Comparison of ENCODE assay signal across 13 cellular contexts in genomic region chr1:59285691-59286090, GRCh38. TPM values are rescaled to one million over a fixed set of nuclear protein-coding genes. Genes with fewer than 3 reads are reported as not detected.
DNase-seq lines count a peak whose midpoint lies in the region; ATAC-seq and TF ChIP-seq lines count a peak whose summit lies in the region.
"Had no signal": no experiment of that assay in that cellular context is flagged by ENCODE, and none has a peak within 500 bp of the region (broad histone marks: within the 10 kb centered on the region; RNA-seq: fewer than 3 reads in every experiment).

No MANE protein-coding gene starts in this region.

- H3K27me3 ChIP-seq in GM23248 (replicated peaks; ENCODE audit: insufficient read depth) = no peaks in the 10 kb centered on the region
- no peaks in the 10 kb centered on the region for H3K27me3 ChIP-seq in sigmoid colon
- H3K27me3 ChIP-seq: Peyer's patch had no signal

- intact Hi-C loops in sigmoid colon (cut with DNase I) = no loop called here

- ATAC-seq in HG03159 (IDR thresholded peaks at IDR 0.05; ENCODE audit: unreplicated experiment) (no peak), HG03432 (IDR thresholded peaks at IDR 0.05; ENCODE audit: unreplicated experiment) (no peak)

- H3K4me3 ChIP-seq in GM23248 (no peak overlapping the region), sigmoid colon (no peak overlapping the region)
- H3K4me3 ChIP-seq: Peyer's patch had no signal

- no peaks in the 10 kb centered on the region for H3K4me1 ChIP-seq in GM23248 (ENCODE audit: insufficient read depth)
- no peaks in the 10 kb centered on the region for H3K4me1 ChIP-seq in sigmoid colon
- H3K4me1 ChIP-seq: Peyer's patch had no signal

- H3K4me2 ChIP-seq in GM23248 (ENCODE audit: unreplicated experiment) = no peak overlapping the region

- no peak overlapping the region for H2AFZ ChIP-seq in GM23248

- no peak for TF ChIP-seq POLR2A in sigmoid colon (IDR thresholded peaks at IDR 0.05)

- peak; percentile 5 for DNase-seq in GM23248
- DNase-seq in NCI-H2171 (lab: John Stamatoyannopoulos, UW) = peak; percentile 37
- DNase-seq in kidney tubule cell (ENCODE audit: low spot score) = peak; percentile 28
- DNase-seq in stimulated activated CD4-positive, alpha-beta T cell treated with anti-CD3 and anti-CD28 coated beads, Interleukin-2, amount 100 ng/mL, for 48 hours = no peak
- DNase-seq in sigmoid colon = no peak
- DNase-seq: CD4-positive, alpha-beta T cell; NCI-H1092 treated with DMSO at 0.1 percent for 48 hours; NCI-H1694 treated with DMSO at 0.1 percent for 48 hours; Peyer's patch; SHP77 had no signal

- TF ChIP-seq CTCF in 22Rv1 (IDR thresholded peaks at IDR 0.05) (no peak), sigmoid colon (IDR thresholded peaks at IDR 0.05) (no peak)

- H3K9me2 ChIP-seq in GM23248 (ENCODE audit: insufficient read depth) = no peaks in the 10 kb centered on the region

- H3K36me3 ChIP-seq in GM23248 (ENCODE audit: low read depth) = no peaks in the 10 kb centered on the region
- no peaks in the 10 kb centered on the region for H3K36me3 ChIP-seq in sigmoid colon
- H3K36me3 ChIP-seq: Peyer's patch had no signal

- H3K9ac ChIP-seq in GM23248 = no peak overlapping the region

- H3F3A ChIP-seq in GM23248 (ENCODE audit: insufficient read depth) = no peaks in the 10 kb centered on the region

- H4K20me1 ChIP-seq in GM23248 (ENCODE audit: insufficient read depth) = no peaks in the 10 kb centered on the region

- no peaks in the 10 kb centered on the region for H3K79me2 ChIP-seq in GM23248 (ENCODE audit: insufficient read depth)

- TF ChIP-seq EP300 in sigmoid colon (IDR thresholded peaks at IDR 0.05) = no peak

- no peaks in the 10 kb centered on the region for H3K9me3 ChIP-seq in GM23248 (ENCODE audit: low read depth)
- H3K9me3 ChIP-seq in sigmoid colon = no peaks in the 10 kb centered on the region
- H3K9me3 ChIP-seq: Peyer's patch had no signal

- 85 to 93% methylated on average over 4 of the region's 4 CpGs for WGBS in GM23248 (ENCODE audit: low coverage in 1 of 2, low lambda C conversion rate in 2 of 2, missing lambda C conversion rate in 2 of 2), 2 experiments
- 21 to 68% methylated on average over 4 of the region's 4 CpGs for WGBS in sigmoid colon, 2 donors

- H3K27ac ChIP-seq in 22Rv1 = peak overlapping the region; percentile 24
- no peak overlapping the region for H3K27ac ChIP-seq in GM23248
- no peak overlapping the region for H3K27ac ChIP-seq in sigmoid colon
- H3K27ac ChIP-seq: Peyer's patch had no signal

- in situ Hi-C loops in GM23248 (cut with MboI) = loop anchor here (25.0 kb wide), 1 partner anchor 498 kb away; the partner anchor contains the start of gene JUN

RNA-seq across cellular contexts. Expression of gene FGGY, which starts 11.2 kb away (rescaled TPM):
- 11.4 and 16.9 TPM in 2 replicates for total RNA-seq in GM23248 (2014; rRNA removed; shearing (Covaris generic))
- polyA plus RNA-seq in GM23248 (2016; fragmentation: Nextera tagmentation; extraction: Ambion mirVana) (12.8 and 16.4 TPM in 2 replicates), sigmoid colon (10 to 100 TPM in 1 of 3 donors, 1 to 10 TPM in 2; 4.8 to 12.5 (median 9.3) TPM)
- 10 to 100 TPM; 20.5 to 54.1 (median 33.9) TPM for total RNA-seq in sigmoid colon

Comparison
In these comparisons a context has a peak if more than half of its experiments do, and no peak if none do; other contexts are left out.
1. DNase-seq: peak in GM23248 (single experiment), NCI-H2171 (single experiment) and kidney tubule cell (single experiment); none in stimulated activated CD4-positive, alpha-beta T cell treated with anti-CD3 and anti-CD28 coated beads, Interleukin-2, amount 100 ng/mL, for 48 hours (0 of 2) and sigmoid colon (single experiment).